8 cellular contexts compared by ENCODE assay signal in the genomic region with DNA sequence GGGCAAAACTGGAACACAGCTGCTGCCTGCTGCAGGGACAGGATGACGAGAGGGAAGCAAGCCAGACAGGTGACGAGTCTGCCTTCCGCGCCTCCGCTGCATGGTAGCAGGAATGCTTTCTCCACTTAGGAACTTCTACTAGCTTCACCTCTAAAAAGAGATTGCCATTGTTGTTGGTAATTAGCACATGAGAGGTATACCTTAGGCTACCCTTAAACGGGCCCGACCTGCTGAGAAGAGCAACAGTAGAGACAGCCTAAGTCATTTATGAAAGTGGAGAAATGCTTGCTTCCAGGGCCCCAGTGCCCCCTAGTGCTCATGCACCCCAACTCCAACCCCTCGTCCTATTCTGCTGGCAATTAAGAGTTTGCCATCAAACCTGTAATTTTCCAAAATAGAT.
DNase-seq lines count a peak whose midpoint lies in the region; ATAC-seq and TF ChIP-seq lines count a peak whose summit lies in the region.

No MANE protein-coding gene starts in this region.

- no peak overlapping the region for H3K9ac ChIP-seq in liver (ENCODE audit: low read depth in 1 of 2, low read length in 2 of 2)

- WGBS in liver, result 83% methylated on average over 8 of the region's 8 CpGs

- TF ChIP-seq CTCF in liver (IDR thresholded peaks at IDR 0.05; ENCODE audit: low read depth, low read length, missing input control), result peak; percentile 29

- H3K4me1 ChIP-seq in liver (ENCODE audit: control insufficient read depth in 4 of 4, insufficient read depth in 4 of 4, low read length in 3 of 4), result no peaks in the 10 kb centered on the region

- ATAC-seq in GM19397 (IDR thresholded peaks at IDR 0.05; ENCODE audit: unreplicated experiment), result no peak
- no peak for ATAC-seq in esophagus mucosa

- H3K27me3 ChIP-seq in liver (ENCODE audit: control insufficient read depth in 4 of 4, insufficient read depth in 4 of 4, low read length in 3 of 4), result peaks cover 0 to 4% (median 2%) of the 10 kb centered on the region in 4 donors

- H3K9me3 ChIP-seq in liver (ENCODE audit: control insufficient read depth in 4 of 4, low read length in 3 of 4), result no peaks in the 10 kb centered on the region

- H3K4me3 ChIP-seq in liver (ENCODE audit: low read depth in 1 of 3, low read length in 3 of 3), result no peak overlapping the region

- DNase-seq in NCI-H2171 treated with DMSO at 0.1 percent for 48 hours (lab: John Stamatoyannopoulos, UW) (peak; percentile 12), NCI-H2171 (lab: John Stamatoyannopoulos, UW) (no peak), NCI-H1694 treated with DMSO at 0.1 percent for 48 hours (lab: John Stamatoyannopoulos, UW) (peak; percentile 100), MV-4-11 (lab: John Stamatoyannopoulos, UW) (no peak)
- DNase-seq in activated effector memory CD4-positive, alpha-beta T cell treated with anti-CD3 and anti-CD28 coated beads, Interleukin-2, amount 50 U/mL, for 16 hours, result peak; percentile 70

- H3K36me3 ChIP-seq in liver (ENCODE audit: control insufficient read depth in 4 of 4, insufficient read depth in 3 of 4, low read depth in 1 of 4, low read length in 3 of 4), result no peaks in the 10 kb centered on the region

- H3K27ac ChIP-seq in liver (ENCODE audit: low read depth in 1 of 2, low read length in 2 of 2), result no peak overlapping the region

- peak; percentile 34 to 60 for TF ChIP-seq RAD21 in liver (IDR thresholded peaks at IDR 0.05)

TF ChIP-seq in liver, 16 proteins besides CTCF, POLR2A, EP300 and RAD21:
- no peak for TF ChIP-seq RXRA (IDR thresholded peaks at IDR 0.05)
- no peak for TF ChIP-seq REST (IDR thresholded peaks at IDR 0.05)
- TF ChIP-seq NR2F2 (IDR thresholded peaks at IDR 0.05), result no peak
- TF ChIP-seq YY1 (IDR thresholded peaks at IDR 0.05), result no peak
- no peak for TF ChIP-seq TAF1 (conservative IDR thresholded peaks at IDR 0.05)
- no peak for TF ChIP-seq EGR1 (IDR thresholded peaks at IDR 0.05; ENCODE audit: low read depth in 2 of 2)
- TF ChIP-seq HNF4A (conservative IDR thresholded peaks at IDR 0.05), result no peak
- TF ChIP-seq, protein P1, sequence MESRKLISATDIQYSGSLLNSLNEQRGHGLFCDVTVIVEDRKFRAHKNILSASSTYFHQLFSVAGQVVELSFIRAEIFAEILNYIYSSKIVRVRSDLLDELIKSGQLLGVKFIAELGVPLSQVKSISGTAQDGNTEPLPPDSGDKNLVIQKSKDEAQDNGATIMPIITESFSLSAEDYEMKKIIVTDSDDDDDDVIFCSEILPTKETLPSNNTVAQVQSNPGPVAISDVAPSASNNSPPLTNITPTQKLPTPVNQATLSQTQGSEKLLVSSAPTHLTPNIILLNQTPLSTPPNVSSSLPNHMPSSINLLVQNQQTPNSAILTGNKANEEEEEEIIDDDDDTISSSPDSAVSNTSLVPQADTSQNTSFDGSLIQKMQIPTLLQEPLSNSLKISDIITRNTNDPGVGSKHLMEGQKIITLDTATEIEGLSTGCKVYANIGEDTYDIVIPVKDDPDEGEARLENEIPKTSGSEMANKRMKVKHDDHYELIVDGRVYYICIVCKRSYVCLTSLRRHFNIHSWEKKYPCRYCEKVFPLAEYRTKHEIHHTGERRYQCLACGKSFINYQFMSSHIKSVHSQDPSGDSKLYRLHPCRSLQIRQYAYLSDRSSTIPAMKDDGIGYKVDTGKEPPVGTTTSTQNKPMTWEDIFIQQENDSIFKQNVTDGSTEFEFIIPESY (IDR thresholded peaks at IDR 0.05), result no peak
- TF ChIP-seq HNF4G (IDR thresholded peaks at IDR 0.05), result no peak
- TF ChIP-seq, protein P2, sequence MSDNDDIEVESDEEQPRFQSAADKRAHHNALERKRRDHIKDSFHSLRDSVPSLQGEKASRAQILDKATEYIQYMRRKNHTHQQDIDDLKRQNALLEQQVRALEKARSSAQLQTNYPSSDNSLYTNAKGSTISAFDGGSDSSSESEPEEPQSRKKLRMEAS (IDR thresholded peaks at IDR 0.05), result no peak
- no peak for TF ChIP-seq ATF3 (IDR thresholded peaks at IDR 0.05)
- TF ChIP-seq FOXA2 (IDR thresholded peaks at IDR 0.05), result no peak
- TF ChIP-seq FOXA1 (IDR thresholded peaks at IDR 0.05), result no peak

Comparison
In these comparisons a context has a peak if more than half of its experiments do, and no peak if none do; other contexts are left out.
1. DNase-seq: peak in NCI-H2171 treated with DMSO at 0.1 percent for 48 hours (single experiment), NCI-H1694 treated with DMSO at 0.1 percent for 48 hours (single experiment) and activated effector memory CD4-positive, alpha-beta T cell treated with anti-CD3 and anti-CD28 coated beads, Interleukin-2, amount 50 U/mL, for 16 hours (single experiment); none in NCI-H2171 (single experiment) and MV-4-11 (single experiment).